8 cellular contexts compared by ENCODE assay signal in genomic region chr6:167825059-167825758, GRCh38. TPM values are rescaled to one million over a fixed set of nuclear protein-coding genes. Genes with fewer than 3 reads are reported as not detected.
DNase-seq lines count a peak whose midpoint lies in the region; ATAC-seq and TF ChIP-seq lines count a peak whose summit lies in the region.

No MANE protein-coding gene starts in this region.

- DNase-seq in activated CD4-positive, alpha-beta T cell treated with anti-CD3 and anti-CD28 coated beads, Interleukin-2, amount 10 ng/mL, durations not matched to agents 7 days and 5 days = no peak
- no peak for DNase-seq in activated CD4-positive, alpha-beta T cell treated with anti-CD3 and anti-CD28 coated beads, Interleukin-2, amount 50 U/mL, for 1 hour
- peak in 4 of 7 donors; percentile 26 to 52 (median 32) for DNase-seq in adrenal gland
- DNase-seq in left lobe of liver (ENCODE audit: low spot score) = peak; percentile 68
- no peak for DNase-seq in NCI-H526 treated with DMSO at 0.1 percent for 48 hours (lab: John Stamatoyannopoulos, UW)

- H3K36me3 Mint-ChIP-seq in activated CD4-positive, alpha-beta T cell treated with anti-CD3 and anti-CD28 coated beads, Interleukin-2, amount 10 ng/mL, durations not matched to agents 7 days and 5 days (ENCODE audit: low read depth) = no peaks in the 10 kb centered on the region

- ATAC-seq in left lobe of liver (peak; percentile 40), GM18502 (IDR thresholded peaks at IDR 0.05; ENCODE audit: poor library complexity, unreplicated experiment) (no peak), HG03139 (IDR thresholded peaks at IDR 0.05; ENCODE audit: unreplicated experiment) (no peak)

- POLR2A ChIA-PET in activated CD4-positive, alpha-beta T cell treated with anti-CD3 and anti-CD28 coated beads, Interleukin-2, amount 10 ng/mL, durations not matched to agents 7 days and 5 days (lab: Charles Lee) = no interaction called here

- H3K9me3 ChIP-seq in adrenal gland (replicated peaks in 1 of 3) = no peaks in the 10 kb centered on the region

- no peaks in the 10 kb centered on the region for H3K9me3 Mint-ChIP-seq in activated CD4-positive, alpha-beta T cell treated with anti-CD3 and anti-CD28 coated beads, Interleukin-2, amount 10 ng/mL, durations not matched to agents 7 days and 5 days

- peak overlapping the region in 1 of 5 donors; percentile 76 for H3K27ac ChIP-seq in adrenal gland
- peak overlapping the region; percentile 36 for H3K27ac ChIP-seq in temporal lobe (ENCODE audit: low read depth, low read length)

- 10 to 14% (median 12%) methylated on average over 28 to 29 of the region's 29 CpGs for WGBS in adrenal gland, 4 donors

- peak overlapping the region; percentile 77 for H3K4me3 Mint-ChIP-seq in activated CD4-positive, alpha-beta T cell treated with anti-CD3 and anti-CD28 coated beads, Interleukin-2, amount 10 ng/mL, durations not matched to agents 7 days and 5 days

- CTCF ChIA-PET in activated CD4-positive, alpha-beta T cell treated with anti-CD3 and anti-CD28 coated beads, Interleukin-2, amount 10 ng/mL, durations not matched to agents 7 days and 5 days (lab: Charles Lee) = interaction anchor here (0.6 kb wide), 1 partner anchor 40 kb away, joined by 3 read pairs; no protein-coding TSS in a partner anchor

- peaks cover 5 to 17% of the 10 kb centered on the region in 2 donors for H3K4me1 ChIP-seq in adrenal gland (replicated peaks in 1 of 2)

- peak overlapping the region in 2 of 4 donors; percentile 46 to 84 for H3K4me3 ChIP-seq in adrenal gland

- TF ChIP-seq POLR2A in adrenal gland (IDR thresholded peaks at IDR 0.05) = no peak

- no peak overlapping the region for H3K27ac Mint-ChIP-seq in activated CD4-positive, alpha-beta T cell treated with anti-CD3 and anti-CD28 coated beads, Interleukin-2, amount 10 ng/mL, durations not matched to agents 7 days and 5 days

- H3K36me3 ChIP-seq in adrenal gland (replicated peaks in 1 of 2) = no peaks in the 10 kb centered on the region

- intact Hi-C loops in adrenal gland (cut with DNase I) = no loop called here

- peaks cover 23% of the 10 kb centered on the region for H3K4me1 Mint-ChIP-seq in activated CD4-positive, alpha-beta T cell treated with anti-CD3 and anti-CD28 coated beads, Interleukin-2, amount 10 ng/mL, durations not matched to agents 7 days and 5 days

- peaks cover 63% of the 10 kb centered on the region for H3K27me3 Mint-ChIP-seq in activated CD4-positive, alpha-beta T cell treated with anti-CD3 and anti-CD28 coated beads, Interleukin-2, amount 10 ng/mL, durations not matched to agents 7 days and 5 days

- no peaks in the 10 kb centered on the region for H3K27me3 ChIP-seq in adrenal gland

- no peak for TF ChIP-seq CTCF in adrenal gland (IDR thresholded peaks at IDR 0.05)

RNA-seq across cellular contexts. Expression of gene AFDN, which starts 1.5 kb away (rescaled TPM):
- total RNA-seq in activated CD4-positive, alpha-beta T cell treated with anti-CD3 and anti-CD28 coated beads, Interleukin-2, amount 10 ng/mL, durations not matched to agents 7 days and 5 days = 10 to 100 TPM; 18.6 to 20.6 TPM
- total RNA-seq in adrenal gland = 10 to 100 TPM; 29.0 to 46.3 (median 42.7) TPM
- polyA plus RNA-seq in adrenal gland = 10 to 100 TPM; 15.2 to 29.0 (median 25.4) TPM
- 92.5 TPM for total RNA-seq in left lobe of liver
- total RNA-seq in temporal lobe = 179 TPM

Comparison
In these comparisons a context has a peak if more than half of its experiments do, and no peak if none do; other contexts are left out.
1. DNase-seq: peak in adrenal gland (4 of 7) and left lobe of liver (single experiment); none in activated CD4-positive, alpha-beta T cell treated with anti-CD3 and anti-CD28 coated beads, Interleukin-2, amount 10 ng/mL, durations not matched to agents 7 days and 5 days (single experiment), activated CD4-positive, alpha-beta T cell treated with anti-CD3 and anti-CD28 coated beads, Interleukin-2, amount 50 U/mL, for 1 hour (single experiment) and NCI-H526 treated with DMSO at 0.1 percent for 48 hours (single experiment).